8 cellular contexts compared by ENCODE assay signal in the genomic region with DNA sequence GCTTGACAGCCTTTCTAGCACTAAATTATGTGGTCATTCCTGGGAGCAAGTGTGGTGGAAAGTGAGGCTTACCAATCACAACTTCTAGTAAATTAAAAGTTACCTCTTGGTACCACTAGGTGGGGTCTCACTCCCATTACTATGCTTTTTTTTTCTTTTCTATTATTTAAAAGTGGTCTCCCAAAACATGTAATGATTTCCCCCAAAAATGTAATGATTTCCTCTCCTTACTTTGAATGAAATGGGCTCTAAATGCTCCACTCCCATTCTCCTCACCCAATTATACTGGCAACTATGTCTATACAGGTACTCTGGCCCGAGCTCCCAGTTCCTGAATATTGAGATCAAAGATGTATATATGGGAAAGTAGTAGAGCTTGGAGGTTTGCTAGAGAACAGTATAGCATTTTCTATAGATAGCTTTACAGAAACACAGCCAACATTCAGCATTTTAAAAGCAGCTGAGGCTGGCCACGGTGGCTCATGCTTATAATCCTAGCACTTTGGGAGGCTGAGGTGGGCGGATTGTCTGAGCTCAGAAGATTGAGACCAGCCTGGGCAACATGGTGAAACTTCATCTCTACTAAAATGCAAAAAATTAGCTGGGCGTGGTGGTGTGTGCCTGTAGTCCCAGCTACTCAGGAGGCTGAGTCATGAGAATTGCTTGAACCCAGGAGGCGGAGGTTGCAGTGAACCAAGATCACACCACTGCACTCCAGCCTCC.
DNase-seq lines count a peak whose midpoint lies in the region; ATAC-seq and TF ChIP-seq lines count a peak whose summit lies in the region.

No MANE protein-coding gene starts in this region.

- no peak overlapping the region; the same call in 1 of the 2 replicates for H3K27ac ChIP-seq in RWPE1

- CTCF ChIA-PET in RWPE1 (lab: Yijun Ruan, JAX), result interaction anchor here (0.6 to 1.0 kb wide), 4 partner anchors 17 to 1110 kb away, joined by 3 to 7 read pairs (median 3); no protein-coding TSS in a partner anchor

- no peak for ATAC-seq in GM21381 (IDR thresholded peaks at IDR 0.05; ENCODE audit: unreplicated experiment)
- ATAC-seq in HG03469 (IDR thresholded peaks at IDR 0.05; ENCODE audit: unreplicated experiment), result no peak

- DNase-seq in AG09309 (ENCODE audit: low read depth) (no peak), RWPE1 (ENCODE audit: low spot score) (no peak), germinal center (ENCODE audit: low spot score) (peak; percentile 11), HPDE6-E6E7 (ENCODE audit: extremely low spot score) (no peak)
- DNase-seq in activated T-cell treated with anti-CD3 and anti-CD28 coated beads, Interleukin-2, amount 50 U/mL, for 1 hour, result no peak

- TF ChIP-seq CTCF in AG09309 (IDR thresholded peaks at IDR 0.05; ENCODE audit: control insufficient read depth, insufficient read depth, low read depth, low read length, missing control alignments) (peak; percentile 44), GM12872 (IDR thresholded peaks at IDR 0.05; ENCODE audit: insufficient read depth, low read depth, low read length) (peak; percentile 58), RWPE1 (conservative IDR thresholded peaks at IDR 0.05; ENCODE audit: low read depth) (peak; percentile 46)

- no peak overlapping the region for H3K4me3 ChIP-seq in AG09309 (ENCODE audit: control insufficient read depth, low read depth, low read length)

- POLR2A ChIA-PET in RWPE1 (lab: Yijun Ruan, JAX; ENCODE audit: low non-redundant PET), result no interaction called here
